9 cellular contexts compared by ENCODE assay signal in the genomic region with DNA sequence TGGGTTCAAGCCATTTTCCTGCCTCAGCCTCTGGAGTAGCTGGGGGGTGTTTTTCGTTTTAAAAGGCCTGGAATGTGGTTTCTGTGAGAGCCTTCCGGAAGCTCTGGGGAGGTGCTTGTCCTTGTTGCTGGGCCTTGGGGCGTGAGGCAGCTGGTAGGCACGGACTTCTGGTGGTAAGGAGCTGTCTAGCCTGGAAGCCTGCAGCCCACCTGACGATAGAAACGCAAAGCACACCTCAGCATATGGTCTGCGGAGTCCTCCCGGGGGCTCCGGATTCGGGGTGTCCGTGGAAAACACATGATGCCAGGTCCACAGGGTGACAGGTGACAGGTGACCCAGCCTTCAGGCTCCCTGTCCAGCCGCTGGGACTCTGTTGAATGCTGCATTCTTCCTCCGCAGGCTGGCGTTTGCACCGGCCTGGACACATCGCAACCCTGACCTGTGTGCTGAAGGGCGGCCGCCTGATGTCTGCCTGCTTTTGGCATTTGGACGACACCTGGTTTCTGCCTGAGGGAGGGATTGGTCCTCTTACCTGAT. TPM values are rescaled to one million over a fixed set of nuclear protein-coding genes. Genes with fewer than 3 reads are reported as not detected.
DNase-seq lines count a peak whose midpoint lies in the region; ATAC-seq and TF ChIP-seq lines count a peak whose summit lies in the region.
"Had no signal": no experiment of that assay in that cellular context is flagged by ENCODE, and none has a peak within 500 bp of the region (broad histone marks: within the 10 kb centered on the region; RNA-seq: fewer than 3 reads in every experiment).

No MANE protein-coding gene starts in this region.

- H3K27me3 ChIP-seq in NT2/D1 (ENCODE audit: insufficient read depth, insufficient read length) (no peaks in the 10 kb centered on the region), esophagus muscularis mucosa (no peaks in the 10 kb centered on the region), MG63 (no peaks in the 10 kb centered on the region)

- 39% methylated on average over 6 of the region's 19 CpGs for WGBS in esophagus muscularis mucosa

- peak overlapping the region; percentile 78 for H3K27ac Mint-ChIP-seq in progenitor cell of endocrine pancreas

- peaks cover 18% of the 10 kb centered on the region for H3K4me1 Mint-ChIP-seq in progenitor cell of endocrine pancreas (ENCODE audit: low read depth)

- no peak for TF ChIP-seq POLR2A in esophagus muscularis mucosa (IDR thresholded peaks at IDR 0.05; ENCODE audit: low read depth)

- TF ChIP-seq EP300 in esophagus muscularis mucosa (IDR thresholded peaks at IDR 0.05) = no peak

- peaks cover 45% of the 10 kb centered on the region for H3K4me1 ChIP-seq in NT2/D1 (ENCODE audit: insufficient read depth, insufficient read length)
- H3K4me1 ChIP-seq in esophagus muscularis mucosa = peaks cover 83 to 95% (median 88%) of the 10 kb centered on the region in 4 donors

- DNase-seq in NT2/D1 (ENCODE audit: low read depth, low spot score) (peak; percentile 48), esophagus muscularis mucosa (ENCODE audit: extremely low spot score) (no peak), progenitor cell of endocrine pancreas (ENCODE audit: low spot score, unreplicated experiment) (no peak), MG63 (no peak)
- DNase-seq in activated CD4-positive, alpha-beta T cell treated with anti-CD3 and anti-CD28 coated beads for 4 hours = no peak
- DNase-seq: effector memory CD8-positive, alpha-beta T cell had no signal

- H3K9ac ChIP-seq in NT2/D1 (ENCODE audit: insufficient read length, low read depth) = peak overlapping the region; percentile 51
- H3K9ac ChIP-seq: parathyroid adenoma had no signal

- H3K36me3 Mint-ChIP-seq in progenitor cell of endocrine pancreas (ENCODE audit: insufficient read depth) = no peaks in the 10 kb centered on the region

- H3K27ac ChIP-seq in esophagus muscularis mucosa (replicated peaks in 1 of 4) = peak overlapping the region; percentile 78 to 81 (median 80)
- H3K27ac ChIP-seq: parathyroid adenoma had no signal

- H3K4me3 Mint-ChIP-seq in progenitor cell of endocrine pancreas (ENCODE audit: low read depth) = no peak overlapping the region
- H3K4me3 Mint-ChIP-seq: effector memory CD8-positive, alpha-beta T cell had no signal

- intact Hi-C loops in esophagus muscularis mucosa (cut with DNase I) = loop anchor here (5.0 kb wide), 2 partner anchors 33 to 113 kb away; no protein-coding TSS in a partner anchor

- ATAC-seq in GM18502 (IDR thresholded peaks at IDR 0.05; ENCODE audit: poor library complexity, unreplicated experiment) (peak; percentile 0), HG02642 (IDR thresholded peaks at IDR 0.05; ENCODE audit: poor library complexity, unreplicated experiment) (no peak)

- no peaks in the 10 kb centered on the region for H3K27me3 Mint-ChIP-seq in progenitor cell of endocrine pancreas
- H3K27me3 Mint-ChIP-seq: effector memory CD8-positive, alpha-beta T cell had no signal

- H3K4me3 ChIP-seq in NT2/D1 (ENCODE audit: insufficient read length, low read depth) (no peak overlapping the region), esophagus muscularis mucosa (peak overlapping the region; percentile 10 to 30 (median 20)), MG63 (no peak overlapping the region)

- H3K36me3 ChIP-seq in NT2/D1 (ENCODE audit: insufficient read depth, insufficient read length, low read length) (no peaks in the 10 kb centered on the region), esophagus muscularis mucosa (no peaks in the 10 kb centered on the region), MG63 (no peaks in the 10 kb centered on the region)

- no peaks in the 10 kb centered on the region for H3K9me3 Mint-ChIP-seq in progenitor cell of endocrine pancreas (ENCODE audit: low read depth)
- H3K9me3 Mint-ChIP-seq: effector memory CD8-positive, alpha-beta T cell had no signal

- TF ChIP-seq CTCF in esophagus muscularis mucosa (IDR thresholded peaks at IDR 0.05) (no peak), progenitor cell of endocrine pancreas (IDR thresholded peaks at IDR 0.05; ENCODE audit: unreplicated experiment) (no peak)

- H3K9me3 ChIP-seq in NT2/D1 (ENCODE audit: insufficient read depth, low read length) (no peaks in the 10 kb centered on the region), esophagus muscularis mucosa (no peaks in the 10 kb centered on the region), MG63 (no peaks in the 10 kb centered on the region)

RNA-seq across cellular contexts. Expression of a gene that starts 37.3 kb away (rescaled TPM):
- 100 to 1,000 TPM; 234 to 301 (median 245) TPM for total RNA-seq in esophagus muscularis mucosa
- total RNA-seq in progenitor cell of endocrine pancreas = 30.0 and 30.6 TPM in 2 replicates
- 7.6 and 17.6 TPM in 2 replicates for total RNA-seq in MG63 (2014; rRNA removed; shearing (Covaris generic); ENCODE audit: low replicate concordance)

Comparison
In these comparisons a context has a peak if more than half of its experiments do, and no peak if none do; other contexts are left out.
1. H3K4me3 ChIP-seq: peak in esophagus muscularis mucosa (4 of 4); none in NT2/D1 (single experiment) and MG63 (single experiment).